Comparison of ENCODE assay signal across 12 cellular contexts in the genomic region with DNA sequence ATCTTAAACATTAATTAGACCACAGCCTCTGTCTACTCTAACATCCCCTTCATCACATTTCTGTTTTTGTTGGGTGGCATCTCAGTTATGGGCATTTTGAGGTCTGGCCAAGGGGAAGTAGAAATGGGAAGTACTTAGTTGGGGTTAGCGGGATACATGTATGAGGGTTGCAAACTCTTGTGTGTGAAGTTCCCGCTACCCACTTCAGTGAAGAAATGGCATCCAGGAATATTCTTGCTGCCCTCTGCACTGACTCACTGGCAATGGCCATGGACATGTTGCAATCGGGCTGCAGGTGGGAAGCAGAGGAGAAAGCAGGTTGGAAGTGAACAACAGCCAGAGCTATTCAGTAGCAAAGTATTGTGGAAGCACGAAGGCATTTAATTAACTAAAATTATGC. TPM values are rescaled to one million over a fixed set of nuclear protein-coding genes. Genes with fewer than 3 reads are reported as not detected.
DNase-seq lines count a peak whose midpoint lies in the region; ATAC-seq, FAIRE-seq and TF ChIP-seq lines count a peak whose summit lies in the region.
"Had no signal": no experiment of that assay in that cellular context is flagged by ENCODE, and none has a peak within 500 bp of the region (broad histone marks: within the 10 kb centered on the region; RNA-seq: fewer than 3 reads in every experiment).

No MANE protein-coding gene starts in this region.

- no peaks in the 10 kb centered on the region for H3K9me3 ChIP-seq in breast epithelium
- no peaks in the 10 kb centered on the region for H3K9me3 ChIP-seq in OCI-LY7 (ENCODE audit: low read length)

- H3K9me3 Mint-ChIP-seq in MCF 10A (ENCODE audit: unreplicated experiment) (no peaks in the 10 kb centered on the region), nephron progenitor cell (no peaks in the 10 kb centered on the region)
- no peaks in the 10 kb centered on the region for H3K9me3 Mint-ChIP-seq in stimulated activated naive CD8-positive, alpha-beta T cell treated with anti-CD3 and anti-CD28 coated beads, Interleukin-15, amount 100 ng/mL, for 72 hours

- no peak overlapping the region for H3K27ac Mint-ChIP-seq in MCF 10A (ENCODE audit: low read depth, unreplicated experiment)
- H3K27ac Mint-ChIP-seq in stimulated activated naive CD8-positive, alpha-beta T cell treated with anti-CD3 and anti-CD28 coated beads, Interleukin-15, amount 100 ng/mL, for 72 hours, result peak overlapping the region; percentile 23 to 48
- H3K27ac Mint-ChIP-seq in nephron progenitor cell, result no peak overlapping the region

- no peak overlapping the region for H2AFZ ChIP-seq in OCI-LY7 (ENCODE audit: low read length)

- H3K27me3 Mint-ChIP-seq in MCF 10A (ENCODE audit: insufficient read depth, unreplicated experiment), result peaks cover 13% of the 10 kb centered on the region
- no peaks in the 10 kb centered on the region for H3K27me3 Mint-ChIP-seq in stimulated activated naive CD8-positive, alpha-beta T cell treated with anti-CD3 and anti-CD28 coated beads, Interleukin-15, amount 100 ng/mL, for 72 hours
- H3K27me3 Mint-ChIP-seq in nephron progenitor cell (ENCODE audit: low read depth, poor library complexity), result peaks cover 5% of the 10 kb centered on the region

- H3K27ac ChIP-seq in breast epithelium (no peak overlapping the region), OCI-LY7 (ENCODE audit: low read depth, low read length, poor library complexity, severe bottlenecking) (no peak overlapping the region)

- H3K27me3 ChIP-seq in breast epithelium, result no peaks in the 10 kb centered on the region

- BruUV-seq in MCF 10A (replicated peaks; lab: Mats Ljungman, UMichigan), result no TSS peak
- BruUV-seq in OCI-LY7 (replicated peaks; lab: Mats Ljungman, UMichigan), result no TSS peak

- peak; percentile 64 for DNase-seq in MCF 10A (ENCODE audit: unreplicated experiment)
- no peak for DNase-seq in breast epithelium (ENCODE audit: low spot score in 2 of 2)
- DNase-seq in OCI-LY7 (ENCODE audit: low spot score), result no peak
- DNase-seq in epithelial cell of esophagus (ENCODE audit: low read depth), result peak; percentile 45
- no peak for DNase-seq in stimulated activated naive CD8-positive, alpha-beta T cell treated with anti-CD3 and anti-CD28 coated beads, Interleukin-15, amount 100 ng/mL, for 72 hours
- DNase-seq in nephron progenitor cell, result no peak
- no peak for DNase-seq in erythroblast (lab: John Stamatoyannopoulos, UW)
- DNase-seq in HTR-8/SVneo (ENCODE audit: insufficient read length, low spot score), result no peak
- DNase-seq: amniotic stem cell; NCI-H1048; NK-92 treated with Interleukin-12 subunit alpha and Interleukin-12 subunit beta, amount 100 ng/mL, for 24 hours had no signal

- intact Hi-C loops in MCF 10A (cut with micrococcal nuclease), result no loop called here
- intact Hi-C loops in breast epithelium (cut with DNase I; ENCODE audit: low total_unique reads), result no loop called here
- intact Hi-C loops in OCI-LY7 (cut with micrococcal nuclease; ENCODE audit: unreplicated experiment), result no loop called here

- no peaks in the 10 kb centered on the region for H3K4me1 ChIP-seq in breast epithelium
- H3K4me1 ChIP-seq in OCI-LY7 (ENCODE audit: insufficient read depth, low read length, poor library complexity, severe bottlenecking), result peaks cover 56% of the 10 kb centered on the region

- CTCF ChIA-PET in MCF 10A (lab: Yijun Ruan, JAX) (interaction anchor here (0.7 to 2.6 kb wide), 3 partner anchors 22 to 30 kb away, joined by 3 to 16 read pairs (median 8); no protein-coding TSS in a partner anchor), OCI-LY7 (lab: Charles Lee; ENCODE audit: unreplicated experiment) (no interaction called here)

- H3K36me3 Mint-ChIP-seq in MCF 10A (ENCODE audit: insufficient read depth, unreplicated experiment), result no peaks in the 10 kb centered on the region
- H3K36me3 Mint-ChIP-seq in nephron progenitor cell (ENCODE audit: low read depth), result no peaks in the 10 kb centered on the region

- POLR2A ChIA-PET in MCF 10A (lab: Yijun Ruan, JAX), result interaction anchor here (0.6 kb wide), 2 partner anchors 19 to 21 kb away, joined by 3 read pairs; no protein-coding TSS in a partner anchor
- POLR2A ChIA-PET in OCI-LY7 (lab: Charles Lee), result interaction anchor here (1.4 to 1.7 kb wide), 2 partner anchors 11 to 20 kb away, joined by 4 to 5 read pairs; no protein-coding TSS in a partner anchor

- H4K20me1 ChIP-seq in OCI-LY7 (ENCODE audit: insufficient read depth, low read length), result 0 out of 2 replicates have a peak, but pooled peaks cover 11% of the 10 kb centered on the region

- TF ChIP-seq CTCF in MCF 10A (IDR thresholded peaks at IDR 0.05; ENCODE audit: unreplicated experiment) (no peak), breast epithelium (IDR thresholded peaks at IDR 0.05) (no peak), OCI-LY7 (conservative IDR thresholded peaks at IDR 0.05; ENCODE audit: low read length) (no peak), epithelial cell of esophagus (IDR thresholded peaks at IDR 0.05; ENCODE audit: insufficient read depth, low read depth, low read length, missing control alignments) (no peak), nephron progenitor cell (IDR thresholded peaks at IDR 0.05) (no peak)

- peak overlapping the region; percentile 27; the same call in 1 of the 2 replicates for H3K4me2 ChIP-seq in OCI-LY7 (ENCODE audit: low read length)
- H3K4me2 ChIP-seq: smooth muscle cell had no signal

- H3K4me3 ChIP-seq in breast epithelium (no peak overlapping the region), OCI-LY7 (ENCODE audit: low read depth, low read length, poor library complexity, severe bottlenecking) (no peak overlapping the region), epithelial cell of esophagus (ENCODE audit: low read length) (no peak overlapping the region)
- H3K4me3 ChIP-seq: smooth muscle cell had no signal

- H3K4me1 Mint-ChIP-seq in MCF 10A (ENCODE audit: insufficient read depth, unreplicated experiment), result no peaks in the 10 kb centered on the region
- peaks cover 61% of the 10 kb centered on the region for H3K4me1 Mint-ChIP-seq in stimulated activated naive CD8-positive, alpha-beta T cell treated with anti-CD3 and anti-CD28 coated beads, Interleukin-15, amount 100 ng/mL, for 72 hours
- H3K4me1 Mint-ChIP-seq in nephron progenitor cell, result peaks cover 8% of the 10 kb centered on the region

- H3K4me3 Mint-ChIP-seq in MCF 10A (ENCODE audit: unreplicated experiment), result no peak overlapping the region
- H3K4me3 Mint-ChIP-seq in stimulated activated naive CD8-positive, alpha-beta T cell treated with anti-CD3 and anti-CD28 coated beads, Interleukin-15, amount 100 ng/mL, for 72 hours, result peak overlapping the region in 1 of 2 donors; percentile 66
- H3K4me3 Mint-ChIP-seq in nephron progenitor cell, result no peak overlapping the region

- peaks cover 96% of the 10 kb centered on the region for H3K79me2 ChIP-seq in OCI-LY7 (ENCODE audit: insufficient read depth, low read depth, low read length)

- no peaks in the 10 kb centered on the region for H3K36me3 ChIP-seq in breast epithelium
- H3K36me3 ChIP-seq in OCI-LY7 (ENCODE audit: insufficient read depth, low read length), result peaks cover 79% of the 10 kb centered on the region

- no peak for ATAC-seq in stimulated activated naive CD8-positive, alpha-beta T cell treated with anti-CD3 and anti-CD28 coated beads, Interleukin-15, amount 100 ng/mL, for 72 hours

- no peak for FAIRE-seq in HTR-8/SVneo (lab: Jason Lieb, UNC)

- TF ChIP-seq POLR2A in breast epithelium (IDR thresholded peaks at IDR 0.05) (no peak), erythroblast (IDR thresholded peaks at IDR 0.05; ENCODE audit: low read length) (no peak)

- H3K9me2 ChIP-seq in OCI-LY7 (ENCODE audit: insufficient read depth, low read length), result no peaks in the 10 kb centered on the region

RNA-seq across cellular contexts. Expression of a gene that starts 7.4 kb away (rescaled TPM):
- total RNA-seq in MCF 10A (2022), result not detected in 2 replicates
- 10 to 100 TPM in 1 of 3 donors, 1 to 10 TPM in 2; 5.4 to 12.3 (median 8.8) TPM for total RNA-seq in breast epithelium
- total RNA-seq in OCI-LY7 (2014; rRNA removed; shearing (Covaris generic)), result 131 and 150 TPM in 2 replicates
- 131 and 149 TPM in 2 replicates for total RNA-seq in OCI-LY7 (2022)
- total RNA-seq: smooth muscle cell had no signal

RNA-seq across cellular contexts. Expression of a gene that starts 34.8 kb away (rescaled TPM):
- total RNA-seq in MCF 10A (2022) (8.6 and 26.3 TPM in 2 replicates), breast epithelium (1 to 10 TPM in 2 of 3 donors, under 1 TPM in 1; 0.48 to 5.7 (median 3.3) TPM), OCI-LY7 (2022) (not detected in 2 replicates)
- not detected in 2 replicates for total RNA-seq in OCI-LY7 (2014; rRNA removed; shearing (Covaris generic))
- total RNA-seq: smooth muscle cell had no signal

RNA-seq across cellular contexts. Expression of a gene that starts 57.4 kb away (rescaled TPM):
- total RNA-seq in MCF 10A (2022) (not detected in 2 replicates), breast epithelium (1 to 10 TPM in 1 of 3 donors, under 1 TPM in 2; 0.64 to 1.8 (median 0.98) TPM), OCI-LY7 (2022) (0.42 and 0.72 TPM in 2 replicates)
- 0.32 and 0.36 TPM in 2 replicates for total RNA-seq in OCI-LY7 (2014; rRNA removed; shearing (Covaris generic))
- total RNA-seq: smooth muscle cell had no signal

Comparison
In these comparisons a context has a peak if more than half of its experiments do, and no peak if none do; other contexts are left out.
1. DNase-seq: peak in MCF 10A (single experiment) and epithelial cell of esophagus (single experiment); none in breast epithelium (0 of 2), OCI-LY7 (single experiment), stimulated activated naive CD8-positive, alpha-beta T cell treated with anti-CD3 and anti-CD28 coated beads, Interleukin-15, amount 100 ng/mL, for 72 hours (0 of 2), nephron progenitor cell (single experiment), erythroblast (0 of 2) and HTR-8/SVneo (single experiment).
2. H3K27ac Mint-ChIP-seq: peak in stimulated activated naive CD8-positive, alpha-beta T cell treated with anti-CD3 and anti-CD28 coated beads, Interleukin-15, amount 100 ng/mL, for 72 hours (2 of 2); none in MCF 10A (single experiment) and nephron progenitor cell (single experiment).
3. RNA of a gene that starts 7.4 kb away (total RNA-seq): 131 to 150 TPM in OCI-LY7; 5.4 to 12.3 TPM in breast epithelium and not detected in MCF 10A; every median in the first group is over 4 times any median in the second.